ENCODE assay signal across 11 cellular contexts in the genomic region with DNA sequence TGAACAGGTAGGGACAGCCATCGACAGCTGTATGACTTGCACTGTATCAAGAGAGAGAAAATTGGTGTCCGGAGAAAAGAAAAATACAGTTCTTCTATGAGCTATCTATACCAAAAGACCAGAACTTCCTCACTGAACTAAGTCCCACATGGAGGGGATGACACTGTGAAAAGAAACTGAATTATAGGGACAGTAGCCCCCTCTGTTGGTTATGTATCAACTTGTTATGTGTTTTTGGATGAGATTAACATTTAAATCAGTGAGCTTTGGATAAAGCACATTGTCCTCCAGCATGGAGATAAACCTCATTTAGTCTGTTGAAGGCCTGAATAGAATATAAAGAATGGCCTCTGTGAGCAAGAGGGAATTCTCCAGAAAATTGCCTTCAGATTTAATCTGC.
A peak's percentile ranks its signal among the peaks of the same experiment; 100 is the strongest.
DNase-seq lines count a peak whose midpoint lies in the region; ATAC-seq and TF ChIP-seq lines count a peak whose summit lies in the region.
"Had no signal": no experiment of that assay in that cellular context is flagged by ENCODE, and none has a peak within 500 bp of the region (broad histone marks: within the 10 kb centered on the region; RNA-seq: fewer than 3 reads in every experiment).

No MANE protein-coding gene starts in this region.

- H4K20me1 ChIP-seq in GM23248 (ENCODE audit: insufficient read depth) (no peaks in the 10 kb centered on the region), neural progenitor cell (ENCODE audit: low read depth) (no peaks in the 10 kb centered on the region)

- H3K4me1 Mint-ChIP-seq in neural progenitor cell = no peaks in the 10 kb centered on the region
- no peaks in the 10 kb centered on the region for H3K4me1 Mint-ChIP-seq in activated CD4-positive, alpha-beta T cell treated with anti-CD3 and anti-CD28 coated beads, Interleukin-2, amount 10 ng/mL, durations not matched to agents 7 days and 5 days
- no peaks in the 10 kb centered on the region for H3K4me1 Mint-ChIP-seq in CD8-positive, alpha-beta T cell (ENCODE audit: low read depth)
- H3K4me1 Mint-ChIP-seq: IgD-negative memory B cell had no signal

- no peak overlapping the region for H2AFZ ChIP-seq in GM23248
- H2AFZ ChIP-seq in neural progenitor cell (replicated peaks) = no peak overlapping the region

- H3K27me3 ChIP-seq in GM23248 (replicated peaks; ENCODE audit: insufficient read depth) (no peaks in the 10 kb centered on the region), neural progenitor cell (no peaks in the 10 kb centered on the region)
- H3K27me3 ChIP-seq in CD8-positive, alpha-beta T cell (ENCODE audit: insufficient read depth, low read length) = no peaks in the 10 kb centered on the region
- H3K27me3 ChIP-seq: gastrocnemius medialis had no signal

- no peak overlapping the region for H3K4me3 Mint-ChIP-seq in neural progenitor cell
- no peak overlapping the region for H3K4me3 Mint-ChIP-seq in activated CD4-positive, alpha-beta T cell treated with anti-CD3 and anti-CD28 coated beads, Interleukin-2, amount 10 ng/mL, durations not matched to agents 7 days and 5 days
- no peak overlapping the region for H3K4me3 Mint-ChIP-seq in CD8-positive, alpha-beta T cell
- H3K4me3 Mint-ChIP-seq: IgD-negative memory B cell had no signal

- H3K9me2 ChIP-seq in GM23248 (ENCODE audit: insufficient read depth) = no peaks in the 10 kb centered on the region

- CTCF ChIA-PET in activated CD4-positive, alpha-beta T cell treated with anti-CD3 and anti-CD28 coated beads, Interleukin-2, amount 10 ng/mL, durations not matched to agents 7 days and 5 days (lab: Charles Lee) = no interaction called here
- CTCF ChIA-PET in CD8-positive, alpha-beta T cell (lab: Charles Lee) = no interaction called here

- H3K27ac Mint-ChIP-seq in neural progenitor cell = no peak overlapping the region
- no peak overlapping the region for H3K27ac Mint-ChIP-seq in activated CD4-positive, alpha-beta T cell treated with anti-CD3 and anti-CD28 coated beads, Interleukin-2, amount 10 ng/mL, durations not matched to agents 7 days and 5 days
- no peak overlapping the region for H3K27ac Mint-ChIP-seq in CD8-positive, alpha-beta T cell
- H3K27ac Mint-ChIP-seq: activated T-helper 2 cell treated with anti-CD3 and anti-CD28 coated beads, Interferon-gamma antibody, Interleukin-2, Interleukin-4, amounts not matched to agents 10 μg/mL and 5 μg/mL and 100 μg/mL, durations not matched to agents 14 hours and 24 hours and 36 hours; IgD-negative memory B cell had no signal

- no peak overlapping the region for H3K4me2 ChIP-seq in GM23248 (ENCODE audit: unreplicated experiment)
- H3K4me2 ChIP-seq in neural progenitor cell = no peak overlapping the region

- H3K27me3 Mint-ChIP-seq in neural progenitor cell (ENCODE audit: insufficient read depth, low read depth) = no peaks in the 10 kb centered on the region
- no peaks in the 10 kb centered on the region for H3K27me3 Mint-ChIP-seq in activated CD4-positive, alpha-beta T cell treated with anti-CD3 and anti-CD28 coated beads, Interleukin-2, amount 10 ng/mL, durations not matched to agents 7 days and 5 days
- H3K27me3 Mint-ChIP-seq in CD8-positive, alpha-beta T cell (ENCODE audit: low read depth) = no peaks in the 10 kb centered on the region
- H3K27me3 Mint-ChIP-seq: IgD-negative memory B cell had no signal

- H3K9ac ChIP-seq in GM23248 (no peak overlapping the region), neural progenitor cell (no peak overlapping the region)

- intact Hi-C loops in CD8-positive, alpha-beta T cell (cut with DNase I, micrococcal nuclease) = no loop called here

- H3K4me3 ChIP-seq in GM23248 = no peak overlapping the region
- H3K4me3 ChIP-seq in neural progenitor cell = no peak overlapping the region
- H3K4me3 ChIP-seq in CD8-positive, alpha-beta T cell (ENCODE audit: low read depth, low read length) = no peak overlapping the region
- H3K4me3 ChIP-seq: gastrocnemius medialis had no signal

- H3K9me3 ChIP-seq in GM23248 (ENCODE audit: low read depth) = no peaks in the 10 kb centered on the region
- H3K9me3 ChIP-seq in neural progenitor cell (ENCODE audit: low read depth) = no peaks in the 10 kb centered on the region
- H3K9me3 ChIP-seq in CD8-positive, alpha-beta T cell (ENCODE audit: low read length) = no peaks in the 10 kb centered on the region
- H3K9me3 ChIP-seq: gastrocnemius medialis had no signal

- in situ Hi-C loops in GM23248 (cut with MboI) = no loop called here

- peak; percentile 52 for TF ChIP-seq CTCF in neural progenitor cell (IDR thresholded peaks at IDR 0.05)
- no peak for TF ChIP-seq CTCF in CD8-positive, alpha-beta T cell (IDR thresholded peaks at IDR 0.05)

- 79 to 82% methylated on average over 2 of the region's 2 CpGs for WGBS in GM23248 (ENCODE audit: low coverage in 1 of 2, low lambda C conversion rate in 2 of 2, missing lambda C conversion rate in 2 of 2), 2 experiments

- H3F3A ChIP-seq in GM23248 (ENCODE audit: insufficient read depth) (no peaks in the 10 kb centered on the region), neural progenitor cell (ENCODE audit: low read depth) (no peaks in the 10 kb centered on the region)

- H3K36me3 ChIP-seq in GM23248 (ENCODE audit: low read depth) (no peaks in the 10 kb centered on the region), neural progenitor cell (no peaks in the 10 kb centered on the region)
- H3K36me3 ChIP-seq in CD8-positive, alpha-beta T cell (ENCODE audit: insufficient read depth, low read length) = no peaks in the 10 kb centered on the region
- H3K36me3 ChIP-seq: gastrocnemius medialis had no signal

- POLR2A ChIA-PET in activated CD4-positive, alpha-beta T cell treated with anti-CD3 and anti-CD28 coated beads, Interleukin-2, amount 10 ng/mL, durations not matched to agents 7 days and 5 days (lab: Charles Lee) = no interaction called here
- POLR2A ChIA-PET in CD8-positive, alpha-beta T cell (lab: Charles Lee) = no interaction called here

- DNase-seq in GM23248 (peak; percentile 36), NCI-H460 (ENCODE audit: extremely low read depth, low read depth) (peak; percentile 8), dermis microvascular lymphatic vessel endothelial cell (ENCODE audit: low read depth in 2 of 2) (peak; percentile 24 to 51), neural progenitor cell (ENCODE audit: low spot score) (peak; percentile 60)
- no peak for DNase-seq in activated CD4-positive, alpha-beta T cell treated with anti-CD3 and anti-CD28 coated beads, Interleukin-2, amount 10 ng/mL, durations not matched to agents 7 days and 5 days
- DNase-seq in CD8-positive, alpha-beta T cell = no peak
- DNase-seq: gastrocnemius medialis had no signal

- H3K4me1 ChIP-seq in GM23248 (ENCODE audit: insufficient read depth) = no peaks in the 10 kb centered on the region
- H3K4me1 ChIP-seq in neural progenitor cell = no peaks in the 10 kb centered on the region
- H3K4me1 ChIP-seq in CD8-positive, alpha-beta T cell (ENCODE audit: insufficient read depth, low read length) = no peaks in the 10 kb centered on the region
- H3K4me1 ChIP-seq: gastrocnemius medialis had no signal

- H3K79me2 ChIP-seq in GM23248 (ENCODE audit: insufficient read depth) = no peaks in the 10 kb centered on the region
- H3K79me2 ChIP-seq in neural progenitor cell (ENCODE audit: low read depth) = no peaks in the 10 kb centered on the region

- H3K9me3 Mint-ChIP-seq in neural progenitor cell = no peaks in the 10 kb centered on the region
- no peaks in the 10 kb centered on the region for H3K9me3 Mint-ChIP-seq in activated CD4-positive, alpha-beta T cell treated with anti-CD3 and anti-CD28 coated beads, Interleukin-2, amount 10 ng/mL, durations not matched to agents 7 days and 5 days
- H3K9me3 Mint-ChIP-seq in CD8-positive, alpha-beta T cell = peaks cover 3% of the 10 kb centered on the region

- peaks cover 7% of the 10 kb centered on the region for H3K36me3 Mint-ChIP-seq in neural progenitor cell
- no peaks in the 10 kb centered on the region for H3K36me3 Mint-ChIP-seq in activated CD4-positive, alpha-beta T cell treated with anti-CD3 and anti-CD28 coated beads, Interleukin-2, amount 10 ng/mL, durations not matched to agents 7 days and 5 days (ENCODE audit: low read depth)
- H3K36me3 Mint-ChIP-seq in CD8-positive, alpha-beta T cell = no peaks in the 10 kb centered on the region
- H3K36me3 Mint-ChIP-seq: IgD-negative memory B cell had no signal

- no peak overlapping the region for H3K27ac ChIP-seq in GM23248
- H3K27ac ChIP-seq in neural progenitor cell = no peak overlapping the region
- no peak overlapping the region for H3K27ac ChIP-seq in CD8-positive, alpha-beta T cell (ENCODE audit: low read depth, low read length)
- H3K27ac ChIP-seq: gastrocnemius medialis had no signal

- ATAC-seq in CD8-positive, alpha-beta T cell = no peak
- ATAC-seq in GM18498 (IDR thresholded peaks at IDR 0.05; ENCODE audit: unreplicated experiment) (no peak), GM21786 (IDR thresholded peaks at IDR 0.05; ENCODE audit: unreplicated experiment) (no peak)
- ATAC-seq: gastrocnemius medialis had no signal

Comparison
In these comparisons a context has a peak if more than half of its experiments do, and no peak if none do; other contexts are left out.
1. DNase-seq: peak in GM23248 (single experiment), NCI-H460 (single experiment), dermis microvascular lymphatic vessel endothelial cell (2 of 2) and neural progenitor cell (single experiment); none in activated CD4-positive, alpha-beta T cell treated with anti-CD3 and anti-CD28 coated beads, Interleukin-2, amount 10 ng/mL, durations not matched to agents 7 days and 5 days (single experiment) and CD8-positive, alpha-beta T cell (0 of 7).